Comparison of ENCODE assay signal across 19 cellular contexts in genomic region chr1:28281608-28282425, GRCh38. TPM values are rescaled to one million over a fixed set of nuclear protein-coding genes. Genes with fewer than 3 reads are reported as not detected.
DNase-seq lines count a peak whose midpoint lies in the region; FAIRE-seq and TF ChIP-seq lines count a peak whose summit lies in the region.
"Had no signal": no experiment of that assay in that cellular context is flagged by ENCODE, and none has a peak within 500 bp of the region (broad histone marks: within the 10 kb centered on the region; RNA-seq: fewer than 3 reads in every experiment).

No MANE protein-coding gene starts in this region.

- H2BK12ac ChIP-seq in H1 (ENCODE audit: low read depth, low read length) = no peak overlapping the region

- TF ChIP-seq CTCF in OCI-LY7 (conservative IDR thresholded peaks at IDR 0.05; ENCODE audit: low read length) = no peak
- no peak for TF ChIP-seq CTCF in H1 (IDR thresholded peaks at IDR 0.05; ENCODE audit: control extremely low read depth in 1 of 3, insufficient read depth in 1 of 3, low read depth in 1 of 3, low read length in 3 of 3)

- no peaks in the 10 kb centered on the region for H3K79me2 ChIP-seq in OCI-LY7 (ENCODE audit: insufficient read depth, low read depth, low read length)
- H3K79me2 ChIP-seq in H1 (ENCODE audit: control insufficient read depth in 1 of 2, insufficient read depth in 2 of 2, low read length in 2 of 2) = no peaks in the 10 kb centered on the region

- H3K4ac ChIP-seq in H1 (replicated peaks; ENCODE audit: insufficient read length, low read depth, low read length) = no peak overlapping the region

- no peak overlapping the region for H4K91ac ChIP-seq in H1 (replicated peaks; ENCODE audit: insufficient read length, low read length)

- no peak overlapping the region for H2BK15ac ChIP-seq in H1 (ENCODE audit: low read length)

- no peaks in the 10 kb centered on the region for H3K23me2 ChIP-seq in H1 (ENCODE audit: low read depth, low read length)

- TF ChIP-seq EP300 in H1 (IDR thresholded peaks at IDR 0.05; ENCODE audit: borderline replicate concordance in 1 of 2, low read depth in 2 of 2, low read length in 2 of 2) = no peak

- H2AK5ac ChIP-seq in H1 (ENCODE audit: low read depth, low read length) = no peak overlapping the region

- no peaks in the 10 kb centered on the region for H3K27me3 ChIP-seq in H1 (replicated peaks in 1 of 4; ENCODE audit: control insufficient read depth in 3 of 4, extremely low read depth in 1 of 4, insufficient read depth in 3 of 4, low read length in 3 of 4)
- no peaks in the 10 kb centered on the region for H3K27me3 ChIP-seq in small intestine (ENCODE audit: control insufficient read depth in 2 of 2, insufficient read depth in 2 of 2, low read length in 2 of 2)
- H3K27me3 ChIP-seq: brain microvascular endothelial cell, pancreas, sigmoid colon, tibial artery had no signal

- no peaks in the 10 kb centered on the region for H4K20me1 ChIP-seq in OCI-LY7 (ENCODE audit: insufficient read depth, low read length)
- H4K20me1 ChIP-seq in H1 (replicated peaks in 1 of 2; ENCODE audit: control insufficient read depth in 1 of 2, insufficient read depth in 2 of 2, low read length in 2 of 2) = peaks cover 0 to 5% of the 10 kb centered on the region in 2 experiments

- TF ChIP-seq POLR2A in H1 (IDR thresholded peaks at IDR 0.05; ENCODE audit: control extremely low read depth in 1 of 2, low read depth in 2 of 2, low read length in 2 of 2) = no peak

- H2BK120ac ChIP-seq in H1 (replicated peaks; ENCODE audit: low read depth, low read length) = no peak overlapping the region

- H3K4me2 ChIP-seq in OCI-LY7 (ENCODE audit: low read length) (no peak overlapping the region), H1 (ENCODE audit: insufficient read depth in 1 of 2, low read depth in 2 of 2, low read length in 2 of 2) (no peak overlapping the region)

- BruUV-seq in OCI-LY7 (replicated peaks; lab: Mats Ljungman, UMichigan) = TSS peak; percentile 43

- POLR2A ChIA-PET in OCI-LY7 (lab: Charles Lee) = no interaction called here
- POLR2A ChIA-PET in H1 (lab: Charles Lee; ENCODE audit: partially characterized antibody) = interaction anchor here (1.2 to 20.8 kb wide), 3 partner anchors 9 to 33 kb away, joined by 4 to 324 read pairs (median 6); partner anchors contain the start of gene SESN2

- no peak overlapping the region for H2AFZ ChIP-seq in OCI-LY7 (ENCODE audit: low read length)
- H2AFZ ChIP-seq in H1 (ENCODE audit: low read length) = no peak overlapping the region

- no peak overlapping the region for H2BK5ac ChIP-seq in H1 (ENCODE audit: low read depth, low read length)

- no peak overlapping the region for H4K8ac ChIP-seq in H1 (ENCODE audit: extremely low read depth, insufficient read depth, low read length)

- no peak for DNase-seq in OCI-LY7 (ENCODE audit: low spot score)
- DNase-seq in H1 (ENCODE audit: low read depth in 1 of 2, low spot score in 2 of 2) = no peak
- DNase-seq in small intestine = peak; percentile 20
- no peak for DNase-seq in caudate nucleus (lab: John Stamatoyannopoulos, UW)
- DNase-seq in NOMO-1 treated with DMSO at 0.1 percent for 48 hours (lab: John Stamatoyannopoulos, UW; ENCODE audit: unreplicated experiment) = no peak
- DNase-seq in medulla oblongata (ENCODE audit: extremely low spot score) = no peak
- DNase-seq: activated CD4-positive, alpha-beta T cell treated with anti-CD3 and anti-CD28 coated beads for 1 hour; AML-193; brain microvascular endothelial cell; dermis blood vessel endothelial cell; foreskin fibroblast; Karpas-422; mesenchymal stem cell; naive thymus-derived CD8-positive, alpha-beta T cell; NCI-H1105; NK-92 treated with Interleukin-12 subunit alpha and Interleukin-12 subunit beta, amount 100 ng/mL, for 24 hours; pancreas; sigmoid colon had no signal

- no peak overlapping the region for H3K14ac ChIP-seq in H1 (ENCODE audit: insufficient read length)

- 83% methylated on average over 14 of the region's 14 CpGs; no CpG with 5 or more reads in 1 of the 2 experiments for WGBS in H1 (ENCODE audit: extremely low coverage in 1 of 2, insufficient coverage in 1 of 2, insufficient read length in 1 of 2, insufficient replicate concordance in 2 of 2, low coverage in 1 of 2, low lambda C conversion rate in 2 of 2, missing lambda C conversion rate in 1 of 2), 2 experiments
- WGBS in small intestine, 3 donors = 44 to 72% (median 57%) methylated on average over 14 of the region's 14 CpGs

- no peak overlapping the region for H3K27ac ChIP-seq in OCI-LY7 (ENCODE audit: low read depth, low read length, poor library complexity, severe bottlenecking)
- H3K27ac ChIP-seq in H1 (ENCODE audit: low read depth, low read length) = peak overlapping the region; percentile 21
- peak overlapping the region in 1 of 2 donors; percentile 45 for H3K27ac ChIP-seq in small intestine (ENCODE audit: low read depth in 1 of 2, low read length in 1 of 2)
- H3K27ac ChIP-seq in caudate nucleus (ENCODE audit: low read depth, low read length) = no peak overlapping the region
- H3K27ac ChIP-seq: brain microvascular endothelial cell, pancreas, tibial artery had no signal

- no peak overlapping the region for H3K18ac ChIP-seq in H1 (ENCODE audit: extremely low read depth, low read length)

- no peak overlapping the region for H3K9ac ChIP-seq in H1 (replicated peaks in 1 of 4; ENCODE audit: extremely low read depth in 1 of 4, low read depth in 3 of 4, low read length in 3 of 4)

- H4K5ac ChIP-seq in H1 (ENCODE audit: insufficient read length, low read depth, low read length) = no peak overlapping the region

- intact Hi-C loops in OCI-LY7 (cut with micrococcal nuclease; ENCODE audit: unreplicated experiment) = no loop called here

- H3K23ac ChIP-seq in H1 (ENCODE audit: insufficient read length) = no peak overlapping the region

- no peaks in the 10 kb centered on the region for H3K79me1 ChIP-seq in H1 (ENCODE audit: low read depth, low read length)

- no peaks in the 10 kb centered on the region for H3K9me2 ChIP-seq in OCI-LY7 (ENCODE audit: insufficient read depth, low read length)

- no peak overlapping the region for H2BK20ac ChIP-seq in H1 (ENCODE audit: low read length)

- H3K4me3 ChIP-seq in OCI-LY7 (ENCODE audit: low read depth, low read length, poor library complexity, severe bottlenecking) = no peak overlapping the region
- H3K4me3 ChIP-seq in H1 (ENCODE audit: extremely low read depth in 1 of 4, insufficient read depth in 2 of 4, low read depth in 3 of 4, low read length in 4 of 4) = no peak overlapping the region
- H3K4me3 ChIP-seq in small intestine (ENCODE audit: low read depth in 1 of 2, low read length in 2 of 2) = no peak overlapping the region
- H3K4me3 ChIP-seq: pancreas, sigmoid colon, tibial artery had no signal

- FAIRE-seq in H1 (lab: Jason Lieb, UNC) (no peak), small intestine (lab: Jason Lieb, UNC) (no peak)
- FAIRE-seq: pancreas had no signal

- H3K36me3 ChIP-seq in OCI-LY7 (ENCODE audit: insufficient read depth, low read length) (peaks cover 44% of the 10 kb centered on the region), H1 (ENCODE audit: control insufficient read depth in 2 of 4, insufficient read depth in 4 of 4, low read length in 3 of 4) (peaks cover 25 to 54% (median 42%) of the 10 kb centered on the region in 4 experiments), small intestine (ENCODE audit: control insufficient read depth in 2 of 2, insufficient read depth in 2 of 2, low read length in 2 of 2) (peaks cover 4 to 13% of the 10 kb centered on the region in 2 donors)

- H3K4me1 ChIP-seq in OCI-LY7 (ENCODE audit: insufficient read depth, low read length, poor library complexity, severe bottlenecking) = no peaks in the 10 kb centered on the region
- no peaks in the 10 kb centered on the region for H3K4me1 ChIP-seq in H1 (replicated peaks in 1 of 4; ENCODE audit: control insufficient read depth in 3 of 4, insufficient read depth in 4 of 4, low read length in 3 of 4)
- peaks cover 3 to 6% of the 10 kb centered on the region in 2 donors for H3K4me1 ChIP-seq in small intestine (ENCODE audit: control insufficient read depth in 2 of 2, insufficient read depth in 1 of 2, low read depth in 1 of 2, low read length in 1 of 2)
- H3K4me1 ChIP-seq: pancreas, sigmoid colon, tibial artery had no signal

- no peak overlapping the region for H3K56ac ChIP-seq in H1 (replicated peaks; ENCODE audit: insufficient read length, low read depth, low read length)

- peak in 1 of 2 experiments; percentile 11; a peak in 1 of 4 replicates for TF ChIP-seq RAD21 in H1 (IDR thresholded peaks at IDR 0.05 in 1 of 2, conservative IDR thresholded peaks at IDR 0.05 in 1 of 2; ENCODE audit: low read depth in 2 of 2, low read length in 2 of 2)

- H3K9me3 ChIP-seq in OCI-LY7 (ENCODE audit: low read length) = no peaks in the 10 kb centered on the region
- no peaks in the 10 kb centered on the region for H3K9me3 ChIP-seq in H1 (ENCODE audit: insufficient read depth in 2 of 2, low read depth in 1 of 2, low read length in 1 of 2)
- no peaks in the 10 kb centered on the region for H3K9me3 ChIP-seq in small intestine (ENCODE audit: control insufficient read depth, low read depth)
- H3K9me3 ChIP-seq: pancreas, sigmoid colon, tibial artery had no signal

- CTCF ChIA-PET in OCI-LY7 (lab: Charles Lee; ENCODE audit: unreplicated experiment) (no interaction called here), H1 (lab: Charles Lee; ENCODE audit: partially characterized antibody) (interaction anchor here (0.8 to 1.9 kb wide), 2 partner anchors 33 to 46 kb away, joined by 3 to 4 read pairs; no protein-coding TSS in a partner anchor)

RNA-seq across cellular contexts. Expression of gene SESN2, which starts 22.5 kb away (rescaled TPM):
- 18.3 and 22.8 TPM in 2 replicates for total RNA-seq in OCI-LY7 (2014; rRNA removed; shearing (Covaris generic))
- total RNA-seq in OCI-LY7 (2022) = 37.6 and 41.2 TPM in 2 replicates
- 22.6 and 25.1 TPM in 2 replicates for total RNA-seq in H1 (2021; fragmentation: NEBNext Ultra II Directional; extraction: Animal tissue kit (Norgen Biotek cat#: 25700))
- polyA plus RNA-seq in H1 (2011; rRNA removed) = 33.0 and 54.4 TPM in 2 replicates
- 37.0 TPM for polyA plus RNA-seq in H1 (2011; cell fraction: cytosol; rRNA removed)
- polyA plus RNA-seq in H1 (2011; cell fraction: nucleus; rRNA removed) = 57.7 TPM
- 21.4 to 30.0 TPM (median 25.6 TPM) in 4 replicates for polyA plus RNA-seq in H1 (2012, experiment 1 of 2)
- polyA plus RNA-seq in H1 (2012, experiment 2 of 2) = 37.1 TPM
- 20.7 TPM for polyA plus RNA-seq in H1 (2013, experiment 1 of 2)
- polyA plus RNA-seq in H1 (2013, experiment 2 of 2) = 19.6 TPM
- polyA minus RNA-seq in H1 (2011; rRNA and poly(A)+ RNA removed) = 35.6 and 41.8 TPM in 2 replicates
- 33.8 TPM for polyA minus RNA-seq in H1 (2011; cell fraction: cytosol; rRNA and poly(A)+ RNA removed)
- polyA minus RNA-seq in H1 (2011; cell fraction: nucleus; rRNA and poly(A)+ RNA removed) = 23.1 TPM
- polyA plus RNA-seq in small intestine = 10 to 100 TPM; 16.8 to 41.3 (median 19.5) TPM

RNA-seq across cellular contexts. Expression of gene ATP5IF1, which starts 45.9 kb away (rescaled TPM):
- 410 and 604 TPM in 2 replicates for total RNA-seq in OCI-LY7 (2014; rRNA removed; shearing (Covaris generic))
- 321 and 330 TPM in 2 replicates for total RNA-seq in OCI-LY7 (2022)
- 198 and 202 TPM in 2 replicates for total RNA-seq in H1 (2021; fragmentation: NEBNext Ultra II Directional; extraction: Animal tissue kit (Norgen Biotek cat#: 25700))
- polyA plus RNA-seq in H1 (2011; rRNA removed) (242 and 292 TPM in 2 replicates), small intestine (1,000 to 10,000 TPM in 1 of 3 donors, 100 to 1,000 TPM in 2; 763 to 1,616 (median 824) TPM)
- 541 TPM for polyA plus RNA-seq in H1 (2011; cell fraction: cytosol; rRNA removed)
- polyA plus RNA-seq in H1 (2011; cell fraction: nucleus; rRNA removed) = 149 TPM
- polyA plus RNA-seq in H1 (2012, experiment 1 of 2) = 353 to 427 TPM (median 404 TPM) in 4 replicates
- polyA plus RNA-seq in H1 (2012, experiment 2 of 2) = 148 TPM
- 547 TPM for polyA plus RNA-seq in H1 (2013, experiment 1 of 2)
- 580 TPM for polyA plus RNA-seq in H1 (2013, experiment 2 of 2)
- polyA minus RNA-seq in H1 (2011; rRNA and poly(A)+ RNA removed) = 16.3 and 22.7 TPM in 2 replicates
- polyA minus RNA-seq in H1 (2011; cell fraction: cytosol; rRNA and poly(A)+ RNA removed) = 88.7 TPM
- 56.0 TPM for polyA minus RNA-seq in H1 (2011; cell fraction: nucleus; rRNA and poly(A)+ RNA removed)

RNA-seq across cellular contexts. Expression of gene MED18, which starts 47.0 kb away (rescaled TPM):
- total RNA-seq in OCI-LY7 (2014; rRNA removed; shearing (Covaris generic)) = 25.9 and 26.9 TPM in 2 replicates
- 20.5 and 26.5 TPM in 2 replicates for total RNA-seq in OCI-LY7 (2022)
- total RNA-seq in H1 (2021; fragmentation: NEBNext Ultra II Directional; extraction: Animal tissue kit (Norgen Biotek cat#: 25700)) = 10.4 and 13.7 TPM in 2 replicates
- polyA plus RNA-seq in H1 (2011; rRNA removed) (17.3 and 17.5 TPM in 2 replicates), small intestine (10 to 100 TPM; 24.6 to 39.4 (median 29.5) TPM)
- 16.2 TPM for polyA plus RNA-seq in H1 (2011; cell fraction: cytosol; rRNA removed)
- polyA plus RNA-seq in H1 (2011; cell fraction: nucleus; rRNA removed) = 16.7 TPM
- 16.1 to 19.7 TPM (median 16.4 TPM) in 4 replicates for polyA plus RNA-seq in H1 (2012, experiment 1 of 2)
- 22.1 TPM for polyA plus RNA-seq in H1 (2012, experiment 2 of 2)
- polyA plus RNA-seq in H1 (2013, experiment 1 of 2) = 8.0 TPM
- 8.4 TPM for polyA plus RNA-seq in H1 (2013, experiment 2 of 2)
- 42.5 and 46.4 TPM in 2 replicates for polyA minus RNA-seq in H1 (2011; rRNA and poly(A)+ RNA removed)
- 19.9 TPM for polyA minus RNA-seq in H1 (2011; cell fraction: cytosol; rRNA and poly(A)+ RNA removed)
- polyA minus RNA-seq in H1 (2011; cell fraction: nucleus; rRNA and poly(A)+ RNA removed) = 10.2 TPM

RNA-seq across cellular contexts. Expression of gene DNAJC8, which starts 49.0 kb away (rescaled TPM):
- total RNA-seq in OCI-LY7 (2014; rRNA removed; shearing (Covaris generic)) = 71.1 and 94.6 TPM in 2 replicates
- total RNA-seq in OCI-LY7 (2022) = 121 and 129 TPM in 2 replicates
- total RNA-seq in H1 (2021; fragmentation: NEBNext Ultra II Directional; extraction: Animal tissue kit (Norgen Biotek cat#: 25700)) = 129 and 134 TPM in 2 replicates
- polyA plus RNA-seq in H1 (2011; rRNA removed) (74.1 and 116 TPM in 2 replicates), small intestine (10 to 100 TPM; 62.2 to 72.7 (median 71.9) TPM)
- polyA plus RNA-seq in H1 (2011; cell fraction: cytosol; rRNA removed) = 105 TPM
- polyA plus RNA-seq in H1 (2011; cell fraction: nucleus; rRNA removed) = 44.7 TPM
- 116 to 133 TPM (median 119 TPM) in 4 replicates for polyA plus RNA-seq in H1 (2012, experiment 1 of 2)
- 116 TPM for polyA plus RNA-seq in H1 (2012, experiment 2 of 2)
- 155 TPM for polyA plus RNA-seq in H1 (2013, experiment 1 of 2)
- polyA plus RNA-seq in H1 (2013, experiment 2 of 2) = 156 TPM
- polyA minus RNA-seq in H1 (2011; rRNA and poly(A)+ RNA removed) = 31.2 and 38.8 TPM in 2 replicates
- 19.2 TPM for polyA minus RNA-seq in H1 (2011; cell fraction: cytosol; rRNA and poly(A)+ RNA removed)
- polyA minus RNA-seq in H1 (2011; cell fraction: nucleus; rRNA and poly(A)+ RNA removed) = 23.8 TPM
